In genomic region chr20:2104236-2104635, GRCh38 we compare ENCODE assay signal across 8 cellular contexts. TPM values are rescaled to one million over a fixed set of nuclear protein-coding genes. Genes with fewer than 3 reads are reported as not detected.
DNase-seq lines count a peak whose midpoint lies in the region; ATAC-seq and TF ChIP-seq lines count a peak whose summit lies in the region.

No MANE protein-coding gene starts in this region.

- H3K27me3 ChIP-seq in right cardiac atrium (ENCODE audit: control insufficient read depth, insufficient read depth): no peaks in the 10 kb centered on the region

- DNase-seq in SIG-M5 treated with dmso at 0.1 percent for 504 hours (lab: John Stamatoyannopoulos, UW; ENCODE audit: unreplicated experiment) (peak; percentile 42), SIG-M5 (lab: John Stamatoyannopoulos, UW) (no peak), WTC11 (ENCODE audit: low spot score) (no peak), right cardiac atrium (no peak), putamen (ENCODE audit: low spot score) (no peak)
- DNase-seq in stimulated activated effector memory CD8-positive, alpha-beta T cell treated with anti-CD3 and anti-CD28 coated beads, Interleukin-12 subunit alpha, Interleukin-12 subunit beta, amount 100 ng/mL, for 72 hours (ENCODE audit: low spot score in 2 of 2): no peak

- intact Hi-C loops in right cardiac atrium (cut with DNase I): loop anchor here in 1 of 4 donors (5.0 to 10.0 kb wide), 2 partner anchors 48 to 139 kb away; no protein-coding TSS in a partner anchor

- no peaks in the 10 kb centered on the region for H3K9me3 ChIP-seq in right cardiac atrium (ENCODE audit: control insufficient read depth, low read length)

- peak overlapping the region; percentile 69 for H3K4me3 ChIP-seq in right cardiac atrium (ENCODE audit: low read length)

- H3K27me3 Mint-ChIP-seq in WTC11 (ENCODE audit: low read depth): no peaks in the 10 kb centered on the region

- POLR2A ChIA-PET in WTC11 (lab: Charles Lee): no interaction called here

- peak overlapping the region; percentile 80 for H3K4me3 Mint-ChIP-seq in WTC11
- peak overlapping the region; percentile 84 for H3K4me3 Mint-ChIP-seq in stimulated activated effector memory CD8-positive, alpha-beta T cell treated with anti-CD3 and anti-CD28 coated beads, Interleukin-12 subunit alpha, Interleukin-12 subunit beta, amount 100 ng/mL, for 72 hours

- H3K27ac ChIP-seq in right cardiac atrium (ENCODE audit: low read length): no peak overlapping the region

- TF ChIP-seq CTCF in WTC11 (IDR thresholded peaks at IDR 0.05): no peak

- H3K9me3 Mint-ChIP-seq in WTC11: no peaks in the 10 kb centered on the region
- H3K9me3 Mint-ChIP-seq in stimulated activated effector memory CD8-positive, alpha-beta T cell treated with anti-CD3 and anti-CD28 coated beads, Interleukin-12 subunit alpha, Interleukin-12 subunit beta, amount 100 ng/mL, for 72 hours: no peaks in the 10 kb centered on the region

- H3K4me1 ChIP-seq in right cardiac atrium (ENCODE audit: control insufficient read depth, insufficient read depth, low read length): peaks cover 4% of the 10 kb centered on the region

- H3K27ac Mint-ChIP-seq in WTC11: no peak overlapping the region
- H3K27ac Mint-ChIP-seq in stimulated activated effector memory CD8-positive, alpha-beta T cell treated with anti-CD3 and anti-CD28 coated beads, Interleukin-12 subunit alpha, Interleukin-12 subunit beta, amount 100 ng/mL, for 72 hours: peak overlapping the region; percentile 100

- peaks cover 43% of the 10 kb centered on the region for H3K4me1 Mint-ChIP-seq in WTC11
- H3K4me1 Mint-ChIP-seq in stimulated activated effector memory CD8-positive, alpha-beta T cell treated with anti-CD3 and anti-CD28 coated beads, Interleukin-12 subunit alpha, Interleukin-12 subunit beta, amount 100 ng/mL, for 72 hours: peaks cover 65% of the 10 kb centered on the region

- CTCF ChIA-PET in WTC11 (lab: Charles Lee): interaction anchor here (3.3 to 4.6 kb wide), 2 partner anchors 11 to 68 kb away, joined by 21 read pairs; no protein-coding TSS in a partner anchor

- WGBS in right cardiac atrium: 32% methylated on average over 8 of the region's 8 CpGs

- ATAC-seq in WTC11 (no peak), right cardiac atrium (no peak), GM19328 (IDR thresholded peaks at IDR 0.05; ENCODE audit: unreplicated experiment) (no peak), HG02610 (IDR thresholded peaks at IDR 0.05; ENCODE audit: unreplicated experiment) (no peak)
- no peak for ATAC-seq in stimulated activated effector memory CD8-positive, alpha-beta T cell treated with anti-CD3 and anti-CD28 coated beads, Interleukin-12 subunit alpha, Interleukin-12 subunit beta, amount 100 ng/mL, for 72 hours

- peaks cover 18% of the 10 kb centered on the region for H3K36me3 Mint-ChIP-seq in WTC11
- peaks cover 47% of the 10 kb centered on the region for H3K36me3 Mint-ChIP-seq in stimulated activated effector memory CD8-positive, alpha-beta T cell treated with anti-CD3 and anti-CD28 coated beads, Interleukin-12 subunit alpha, Interleukin-12 subunit beta, amount 100 ng/mL, for 72 hours

TF ChIP-seq in WTC11, 78 proteins besides CTCF, POLR2A, EP300 and RAD21:
- TF ChIP-seq STAT6 (CRISPR knock-in tag; conservative IDR thresholded peaks at IDR 0.05; ENCODE audit: low read depth): no peak
- TF ChIP-seq TEAD4 (CRISPR knock-in tag; IDR thresholded peaks at IDR 0.05): no peak
- TF ChIP-seq ZSCAN18 (CRISPR knock-in tag; IDR thresholded peaks at IDR 0.05): no peak
- TF ChIP-seq ATF6 (CRISPR knock-in tag; IDR thresholded peaks at IDR 0.05): no peak
- no peak for TF ChIP-seq MAX (CRISPR knock-in tag; IDR thresholded peaks at IDR 0.05)
- no peak for TF ChIP-seq FOXP1 (CRISPR knock-in tag; IDR thresholded peaks at IDR 0.05; ENCODE audit: borderline replicate concordance)
TF ChIP-seq in WTC11: peak in this region for 0.

RNA-seq across cellular contexts. Expression of gene STK35, which starts 2.6 kb away (rescaled TPM):
- 35.8 to 37.2 TPM (median 35.9 TPM) in 3 replicates for total RNA-seq in WTC11 (2021)
- 10 to 100 TPM; 10.8 to 16.5 (median 12.7) TPM for total RNA-seq in right cardiac atrium
- polyA plus RNA-seq in right cardiac atrium: 7.8 TPM
